24 cellular contexts compared by ENCODE assay signal in genomic region chrX:118740276-118740889, GRCh38. TPM values are rescaled to one million over a fixed set of nuclear protein-coding genes. Genes with fewer than 3 reads are reported as not detected.
DNase-seq lines count a peak whose midpoint lies in the region; ATAC-seq and TF ChIP-seq lines count a peak whose summit lies in the region.
"Had no signal": no experiment of that assay in that cellular context is flagged by ENCODE, and none has a peak within 500 bp of the region (broad histone marks: within the 10 kb centered on the region; RNA-seq: fewer than 3 reads in every experiment).

No MANE protein-coding gene starts in this region.

- intact Hi-C loops in HCT116 (cut with micrococcal nuclease): no loop called here
- intact Hi-C loops in dendritic cell treated with granulocyte-macrophage colony-stimulating factor and Interleukin-4, amounts not matched to agents 40 ng/mL and 50 ng/mL, for 4 days (cut with micrococcal nuclease): no loop called here

- H4K8ac ChIP-seq in mesenchymal stem cell (ENCODE audit: low read length): no peak overlapping the region

- H3K4me3 Mint-ChIP-seq in dendritic cell treated with granulocyte-macrophage colony-stimulating factor and Interleukin-4, amounts not matched to agents 40 ng/mL and 50 ng/mL, for 4 days: no peak overlapping the region
- H3K4me3 Mint-ChIP-seq in endodermal cell: no peak overlapping the region
- H3K4me3 Mint-ChIP-seq: CD4-positive, alpha-beta T cell; H9 had no signal

- no peaks in the 10 kb centered on the region for H3K36me3 ChIP-seq in HCT116 (ENCODE audit: control insufficient read depth in 1 of 2, insufficient read depth in 2 of 2, low read length in 2 of 2)
- H3K36me3 ChIP-seq in mesenchymal stem cell (ENCODE audit: control insufficient read depth in 1 of 2, insufficient read depth in 2 of 2, low read depth in 1 of 2, low read length in 2 of 2): peaks cover 0 to 16% of the 10 kb centered on the region in 2 experiments
- no peaks in the 10 kb centered on the region for H3K36me3 ChIP-seq in endodermal cell (ENCODE audit: control insufficient read depth, insufficient read depth, low read length)

- H3K79me1 ChIP-seq in mesenchymal stem cell (replicated peaks; ENCODE audit: low read length, poor library complexity, severe bottlenecking): no peaks in the 10 kb centered on the region

- H4K20me1 ChIP-seq in HCT116 (ENCODE audit: insufficient read depth): no peaks in the 10 kb centered on the region

- H3K9me2 ChIP-seq in HCT116 (ENCODE audit: insufficient read depth): no peaks in the 10 kb centered on the region

- TF ChIP-seq RAD21 in HCT116 (IDR thresholded peaks at IDR 0.05; ENCODE audit: low read depth): no peak

- peak; percentile 60 for ATAC-seq in HCT116
- no peak for ATAC-seq in HG03354 (IDR thresholded peaks at IDR 0.05; ENCODE audit: poor library complexity, severe bottlenecking, unreplicated experiment)

- peaks cover 37% of the 10 kb centered on the region for H3K4me1 Mint-ChIP-seq in dendritic cell treated with granulocyte-macrophage colony-stimulating factor and Interleukin-4, amounts not matched to agents 40 ng/mL and 50 ng/mL, for 4 days (ENCODE audit: low read depth)
- H3K4me1 Mint-ChIP-seq in endodermal cell: peaks cover 19% of the 10 kb centered on the region

- CTCF ChIA-PET in HCT116 (lab: Charles Lee): no interaction called here

- H3K4me2 ChIP-seq in HCT116 (ENCODE audit: low read length) (peak overlapping the region; percentile 38), mesenchymal stem cell (ENCODE audit: low read length, poor library complexity, severe bottlenecking) (no peak overlapping the region)

- H3K4me1 ChIP-seq in HCT116 (ENCODE audit: control insufficient read depth in 1 of 2, insufficient read depth in 2 of 2, low read length in 2 of 2) (peaks cover 24 to 32% of the 10 kb centered on the region in 2 experiments), mesenchymal stem cell (ENCODE audit: control insufficient read depth, insufficient read depth, low read depth, low read length) (peaks cover 5% of the 10 kb centered on the region), endodermal cell (ENCODE audit: control insufficient read depth, insufficient read depth, low read length) (peaks cover 4% of the 10 kb centered on the region)

- no peak overlapping the region for H2BK12ac ChIP-seq in mesenchymal stem cell (ENCODE audit: low read length in 2 of 2)

- no peak overlapping the region for H4K91ac ChIP-seq in mesenchymal stem cell (ENCODE audit: low read length)

- H3K27me3 Mint-ChIP-seq in dendritic cell treated with granulocyte-macrophage colony-stimulating factor and Interleukin-4, amounts not matched to agents 40 ng/mL and 50 ng/mL, for 4 days: no peaks in the 10 kb centered on the region
- no peaks in the 10 kb centered on the region for H3K27me3 Mint-ChIP-seq in endodermal cell (ENCODE audit: insufficient read depth)

- H3K4ac ChIP-seq in mesenchymal stem cell (ENCODE audit: low read depth in 1 of 2, low read length in 2 of 2): no peak overlapping the region

- H3K23ac ChIP-seq in mesenchymal stem cell (ENCODE audit: low read length in 2 of 2): no peak overlapping the region

- no peak overlapping the region for H2BK120ac ChIP-seq in mesenchymal stem cell (ENCODE audit: low read depth, low read length)

- no peak for TF ChIP-seq POLR2A in HCT116 (IDR thresholded peaks at IDR 0.05; ENCODE audit: borderline replicate concordance, extremely low read depth, insufficient read depth, insufficient read length)

- WGBS in mesenchymal stem cell: 98% methylated on average over 4 of the region's 5 CpGs
- 94% methylated on average over 3 of the region's 5 CpGs; no CpG with 5 or more reads in 1 of the 2 experiments for WGBS in endodermal cell (ENCODE audit: insufficient coverage in 1 of 2, insufficient read length in 1 of 2), 2 experiments

- H2AFZ ChIP-seq in HCT116 (ENCODE audit: low read depth, low read length, poor library complexity, severe bottlenecking) (no peak overlapping the region), mesenchymal stem cell (ENCODE audit: low read depth, low read length) (no peak overlapping the region)
- H2AFZ ChIP-seq: GM23248 had no signal

- RAD21 ChIA-PET in HCT116 (lab: Charles Lee; ENCODE audit: low non-redundant PET in 1 of 2, low total read pairs in 2 of 2, uncharacterized antibody in 2 of 2, unreplicated experiment in 2 of 2): no interaction called here

- H3K4me3 ChIP-seq in HCT116 (replicated peaks in 1 of 2; ENCODE audit: low read depth in 1 of 2, low read length in 2 of 2) (no peak overlapping the region), mesenchymal stem cell (ENCODE audit: insufficient read depth in 1 of 2, low read depth in 1 of 2, low read length in 2 of 2) (no peak overlapping the region), endodermal cell (ENCODE audit: low read length) (no peak overlapping the region)
- H3K4me3 ChIP-seq: BLaER1 treated with 17β-estradiol and CSF1 and Interleukin-3, amounts not matched to agents 10 nM and 100 nM; GM23248 had no signal

- peaks cover 49% of the 10 kb centered on the region for H3K36me3 Mint-ChIP-seq in dendritic cell treated with granulocyte-macrophage colony-stimulating factor and Interleukin-4, amounts not matched to agents 40 ng/mL and 50 ng/mL, for 4 days (ENCODE audit: low read depth)
- H3K36me3 Mint-ChIP-seq in endodermal cell (ENCODE audit: low read depth): peaks cover 5% of the 10 kb centered on the region

- H3K27me3 ChIP-seq in HCT116 (ENCODE audit: insufficient read depth, low read length): no peaks in the 10 kb centered on the region
- peaks cover 0 to 11% of the 10 kb centered on the region in 2 experiments for H3K27me3 ChIP-seq in mesenchymal stem cell (ENCODE audit: control insufficient read depth in 1 of 2, insufficient read depth in 1 of 2, low read length in 2 of 2)
- no peaks in the 10 kb centered on the region for H3K27me3 ChIP-seq in endodermal cell (ENCODE audit: control insufficient read depth, insufficient read depth, low read length, poor library complexity, severe bottlenecking)
- H3K27me3 ChIP-seq: BLaER1 treated with 17β-estradiol and CSF1 and Interleukin-3, amounts not matched to agents 10 nM and 100 nM had no signal

- BruUV-seq in HCT116 (replicated peaks; lab: Mats Ljungman, UMichigan): no TSS peak

- no peak overlapping the region for H2AK5ac ChIP-seq in mesenchymal stem cell (ENCODE audit: low read length, severe bottlenecking)

- H3K9me3 Mint-ChIP-seq in dendritic cell treated with granulocyte-macrophage colony-stimulating factor and Interleukin-4, amounts not matched to agents 40 ng/mL and 50 ng/mL, for 4 days: no peaks in the 10 kb centered on the region
- H3K9me3 Mint-ChIP-seq in endodermal cell: peaks cover 48% of the 10 kb centered on the region
- H3K9me3 Mint-ChIP-seq: CD4-positive, alpha-beta T cell had no signal

- H3K9ac ChIP-seq in HCT116 (ENCODE audit: low read length): no peak overlapping the region
- no peak overlapping the region for H3K9ac ChIP-seq in mesenchymal stem cell (ENCODE audit: low read length)
- no peak overlapping the region for H3K9ac ChIP-seq in endodermal cell (ENCODE audit: extremely low read depth, low read length, poor library complexity, severe bottlenecking)
- H3K9ac ChIP-seq: GM23248 had no signal

- no peak overlapping the region for H3K27ac ChIP-seq in HCT116 (ENCODE audit: low read depth, low read length)
- H3K27ac ChIP-seq in mesenchymal stem cell (ENCODE audit: low read length, poor library complexity, severe bottlenecking): no peak overlapping the region
- no peak overlapping the region for H3K27ac ChIP-seq in endodermal cell (ENCODE audit: low read depth, low read length)
- H3K27ac ChIP-seq: BLaER1 treated with 17β-estradiol and CSF1 and Interleukin-3, amounts not matched to agents 10 nM and 100 nM; GM23248; RWPE1 had no signal

- no peak overlapping the region for H3K14ac ChIP-seq in mesenchymal stem cell (ENCODE audit: low read length in 2 of 2)

- H2BK5ac ChIP-seq in mesenchymal stem cell (ENCODE audit: low read depth, low read length, poor library complexity, severe bottlenecking): peak overlapping the region; percentile 57

- no peak overlapping the region for H2BK15ac ChIP-seq in mesenchymal stem cell (ENCODE audit: low read depth, poor library complexity, severe bottlenecking)

- H3K27ac Mint-ChIP-seq in dendritic cell treated with granulocyte-macrophage colony-stimulating factor and Interleukin-4, amounts not matched to agents 40 ng/mL and 50 ng/mL, for 4 days: peak overlapping the region; percentile 72
- no peak overlapping the region for H3K27ac Mint-ChIP-seq in endodermal cell
- H3K27ac Mint-ChIP-seq: CD4-positive, alpha-beta T cell; H9 had no signal

- POLR2A ChIA-PET in HCT116 (lab: Charles Lee): interaction anchor here (0.6 to 0.8 kb wide), 2 partner anchors 14 to 359 kb away, joined by 3 to 4 read pairs; no protein-coding TSS in a partner anchor

- no peak overlapping the region for H3K18ac ChIP-seq in mesenchymal stem cell (ENCODE audit: low read depth in 1 of 2, low read length in 2 of 2)

- TF ChIP-seq CTCF in HCT116 (IDR thresholded peaks at IDR 0.05 in 2 of 3, conservative IDR thresholded peaks at IDR 0.05 in 1 of 3; ENCODE audit: borderline replicate concordance in 1 of 3, insufficient read depth in 1 of 3, low read depth in 2 of 3, low read length in 2 of 3) (no peak), endodermal cell (conservative IDR thresholded peaks at IDR 0.05) (no peak)

- 0 out of 2 replicates have a peak, but pooled peaks cover 6% of the 10 kb centered on the region for H3K79me2 ChIP-seq in HCT116 (ENCODE audit: insufficient read depth, low read length)

- DNase-seq in HCT116 (ENCODE audit: low read depth, low spot score) (no peak), mesenchymal stem cell (no peak), endodermal cell (no peak), NCI-H446 treated with DMSO at 0.1 percent for 48 hours (lab: John Stamatoyannopoulos, UW) (no peak)
- no peak for DNase-seq in activated CD8-positive, alpha-beta memory T cell treated with anti-CD3 and anti-CD28 coated beads for 24 hours
- DNase-seq: AML-193; CD4-positive, alpha-beta T cell; DMS53; GM23248; H9; IMR-90; KG1; NCI-H1048; NCI-H1417; NCI-H1694; NCI-H2029 treated with DMSO at 0.1 percent for 48 hours; NCI-H2227 treated with DMSO at 0.1 percent for 48 hours; NCI-H510A; NCI-H69; SHP77 had no signal

- H3K9me3 ChIP-seq in HCT116 (ENCODE audit: control insufficient read depth in 1 of 2, insufficient read depth in 1 of 2, low read depth in 1 of 2, low read length in 2 of 2) (no peaks in the 10 kb centered on the region), mesenchymal stem cell (ENCODE audit: control insufficient read depth, low read length) (no peaks in the 10 kb centered on the region), endodermal cell (ENCODE audit: control insufficient read depth, low read length) (peaks cover 10% of the 10 kb centered on the region)

TF ChIP-seq in HCT116, 20 proteins besides CTCF, POLR2A, EP300 and RAD21 (continues in another document):
- no peak for TF ChIP-seq CBX3 (IDR thresholded peaks at IDR 0.05; ENCODE audit: low read depth)
- no peak for TF ChIP-seq TCF7L2 (IDR thresholded peaks at IDR 0.05; ENCODE audit: borderline replicate concordance, extremely low read depth, insufficient read depth, insufficient read length)

RNA-seq across cellular contexts. Expression of gene IL13RA1, which starts 13.0 kb away (rescaled TPM):
- total RNA-seq in HCT116 (2021; ENCODE audit: unreplicated experiment): 28.2 TPM
- 10.6 and 11.3 TPM in 2 replicates for polyA plus RNA-seq in HCT116 (2012)
- 61.7 TPM for polyA plus RNA-seq in mesenchymal stem cell (2013, experiment 1 of 2)
- polyA plus RNA-seq in mesenchymal stem cell (2013, experiment 2 of 2): 63.3 TPM
- total RNA-seq in endodermal cell: 10 to 100 TPM; 27.8 to 32.9 TPM
- 16.5 TPM for polyA plus RNA-seq in endodermal cell (2013, experiment 1 of 2)
- 17.6 TPM for polyA plus RNA-seq in endodermal cell (2013, experiment 2 of 2)
